8 cellular contexts compared by ENCODE assay signal in the genomic region with DNA sequence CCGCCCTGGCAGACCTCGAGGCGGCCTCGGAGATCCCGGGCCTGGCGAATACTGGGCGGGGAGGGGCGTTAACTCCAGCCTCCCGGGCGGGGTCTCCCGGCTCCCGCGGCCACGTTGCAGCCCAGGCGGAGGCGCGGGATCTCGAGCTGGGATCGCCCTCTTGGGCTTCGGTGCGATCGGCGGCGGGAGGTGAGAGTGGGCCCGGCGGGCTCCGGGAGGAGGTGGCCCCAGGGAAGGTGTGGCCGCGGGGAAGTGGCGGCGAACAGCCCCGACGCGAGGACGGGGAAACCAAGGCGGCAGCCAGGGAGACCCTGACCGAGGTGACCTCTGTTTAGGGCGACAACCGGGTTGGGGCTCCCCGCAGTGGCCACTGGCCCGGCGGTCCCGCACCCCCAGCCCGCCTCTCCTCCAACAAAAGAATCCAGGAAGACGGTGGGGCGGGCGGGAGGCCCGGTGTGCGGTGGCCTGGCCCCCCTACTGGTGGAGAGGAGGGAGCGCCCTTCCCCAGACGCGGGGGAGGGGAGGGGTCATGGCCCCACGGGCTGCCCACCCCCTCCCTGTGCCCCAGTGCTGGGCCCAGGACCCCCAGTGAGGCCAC. TPM values are rescaled to one million over a fixed set of nuclear protein-coding genes. Genes with fewer than 3 reads are reported as not detected.
DNase-seq lines count a peak whose midpoint lies in the region; TF ChIP-seq lines count a peak whose summit lies in the region.

A gene with protein sequence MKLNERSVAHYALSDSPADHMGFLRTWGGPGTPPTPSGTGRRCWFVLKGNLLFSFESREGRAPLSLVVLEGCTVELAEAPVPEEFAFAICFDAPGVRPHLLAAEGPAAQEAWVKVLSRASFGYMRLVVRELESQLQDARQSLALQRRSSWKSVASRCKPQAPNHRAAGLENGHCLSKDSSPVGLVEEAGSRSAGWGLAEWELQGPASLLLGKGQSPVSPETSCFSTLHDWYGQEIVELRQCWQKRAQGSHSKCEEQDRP (plus strand): TSS at position 96 of the 598 bp plus-strand sequence. CDS start 3,046 bp downstream, outside the sequence.

- intact Hi-C loops in activated CD4-positive, alpha-beta memory T cell treated with anti-CD3 and anti-CD28 coated beads for 36 hours (cut with micrococcal nuclease), result loop anchor here (5.0 kb wide), 4 partner anchors 42 to 292 kb away; a partner anchor contains a TSS

- H3K27ac Mint-ChIP-seq in activated CD4-positive, alpha-beta memory T cell treated with anti-CD3 and anti-CD28 coated beads for 36 hours, result peak within 1 kb of the TSS; percentile 28
- H3K27ac Mint-ChIP-seq in endodermal cell, result peak within 1 kb of the TSS; percentile 52

- H3K4me3 ChIP-seq in endodermal cell (ENCODE audit: low read length) (no peak within 1 kb of the TSS), muscle layer of duodenum (ENCODE audit: low read depth in 1 of 2, low read length in 2 of 2) (peak within 1 kb of the TSS; percentile 48 to 71), thymus (ENCODE audit: low read length) (peak within 1 kb of the TSS; percentile 65)

- whole genome bisulfite sequencing in endodermal cell (ENCODE audit: insufficient coverage in 1 of 2, insufficient read length in 1 of 2), 2 experiments, result 29 to 35% methylated on average over 25 to 53 of the region's 53 CpGs
- 2% methylated on average over 53 of the region's 53 CpGs for WGBS in thymus

- H3K4me1 ChIP-seq in endodermal cell (ENCODE audit: control insufficient read depth, insufficient read depth, low read length), result no peaks in the 10 kb centered on the region
- H3K4me1 ChIP-seq in muscle layer of duodenum (ENCODE audit: control insufficient read depth in 1 of 2, insufficient read depth in 2 of 2, low read length in 2 of 2), result peaks cover 18 to 38% of the 10 kb centered on the region in 2 donors
- H3K4me1 ChIP-seq in thymus (ENCODE audit: control insufficient read depth, insufficient read depth, low read length), result peaks cover 28% of the 10 kb centered on the region

- CTCF ChIA-PET in activated CD4-positive, alpha-beta memory T cell treated with anti-CD3 and anti-CD28 coated beads for 36 hours (lab: Charles Lee), result no interaction called here

- no peaks in the 10 kb centered on the region for H3K36me3 ChIP-seq in endodermal cell (ENCODE audit: control insufficient read depth, insufficient read depth, low read length)
- H3K36me3 ChIP-seq in muscle layer of duodenum (ENCODE audit: control insufficient read depth in 1 of 2, insufficient read depth in 2 of 2, low read length in 2 of 2), result peaks cover 0 to 22% of the 10 kb centered on the region in 2 donors
- H3K36me3 ChIP-seq in thymus (ENCODE audit: control insufficient read depth, insufficient read depth), result no peaks in the 10 kb centered on the region

- TF ChIP-seq CTCF in GM13977 (IDR thresholded peaks at IDR 0.05; ENCODE audit: extremely low read depth, insufficient read depth, missing control alignments) (peak; percentile 58), endodermal cell (conservative IDR thresholded peaks at IDR 0.05) (peak; percentile 73)

- in situ Hi-C loops in GM13977 (cut with MboI; ENCODE audit: low pct_unique_long_range_greater_than_20kb, low sequenced_read_pairs, unreplicated experiment), result loop anchor here (10.0 kb wide), 1 partner anchor 89 kb away; no protein-coding TSS in a partner anchor

- H3K27me3 ChIP-seq in endodermal cell (ENCODE audit: control insufficient read depth, insufficient read depth, low read length, poor library complexity, severe bottlenecking) (no peaks in the 10 kb centered on the region), muscle layer of duodenum (ENCODE audit: low read depth, low read length) (no peaks in the 10 kb centered on the region), thymus (ENCODE audit: control insufficient read depth, insufficient read depth) (no peaks in the 10 kb centered on the region)

- no peaks in the 10 kb centered on the region for H3K36me3 Mint-ChIP-seq in activated CD4-positive, alpha-beta memory T cell treated with anti-CD3 and anti-CD28 coated beads for 36 hours
- H3K36me3 Mint-ChIP-seq in endodermal cell (ENCODE audit: low read depth), result peaks cover 3% of the 10 kb centered on the region

- H3K9ac ChIP-seq in endodermal cell (ENCODE audit: extremely low read depth, low read length, poor library complexity, severe bottlenecking), result peak within 1 kb of the TSS; percentile 25

- H3K9me3 Mint-ChIP-seq in activated CD4-positive, alpha-beta memory T cell treated with anti-CD3 and anti-CD28 coated beads for 36 hours, result no peaks in the 10 kb centered on the region
- no peaks in the 10 kb centered on the region for H3K9me3 Mint-ChIP-seq in endodermal cell

- peak within 1 kb of the TSS; percentile 59 for H3K4me3 Mint-ChIP-seq in activated CD4-positive, alpha-beta memory T cell treated with anti-CD3 and anti-CD28 coated beads for 36 hours
- H3K4me3 Mint-ChIP-seq in endodermal cell, result peak within 1 kb of the TSS; percentile 48

- peaks cover 32% of the 10 kb centered on the region for H3K4me1 Mint-ChIP-seq in activated CD4-positive, alpha-beta memory T cell treated with anti-CD3 and anti-CD28 coated beads for 36 hours (ENCODE audit: low read depth)
- peaks cover 12% of the 10 kb centered on the region for H3K4me1 Mint-ChIP-seq in endodermal cell

- H3K27ac ChIP-seq in endodermal cell (ENCODE audit: low read depth, low read length) (no peak within 1 kb of the TSS), muscle layer of duodenum (ENCODE audit: low read length) (peak within 1 kb of the TSS; percentile 74), thymus (ENCODE audit: low read depth) (peak within 1 kb of the TSS; percentile 73)

- no peaks in the 10 kb centered on the region for H3K27me3 Mint-ChIP-seq in activated CD4-positive, alpha-beta memory T cell treated with anti-CD3 and anti-CD28 coated beads for 36 hours
- peaks cover 9% of the 10 kb centered on the region for H3K27me3 Mint-ChIP-seq in endodermal cell (ENCODE audit: insufficient read depth)

- DNase-seq in GM13977 (ENCODE audit: low spot score) (peak; percentile 58), endodermal cell (peak; percentile 68), NCI-H524 treated with DMSO at 0.1 percent for 48 hours (lab: John Stamatoyannopoulos, UW) (no peak), NCI-H526 (lab: John Stamatoyannopoulos, UW) (no peak), NCI-H128 (lab: John Stamatoyannopoulos, UW; ENCODE audit: unreplicated experiment) (no peak)
- DNase-seq in activated CD4-positive, alpha-beta memory T cell treated with anti-CD3 and anti-CD28 coated beads for 36 hours, result peak; percentile 70

- H3K9me3 ChIP-seq in endodermal cell (ENCODE audit: control insufficient read depth, low read length) (no peaks in the 10 kb centered on the region), muscle layer of duodenum (ENCODE audit: control insufficient read depth in 1 of 2, low read length in 2 of 2) (no peaks in the 10 kb centered on the region), thymus (ENCODE audit: control insufficient read depth) (no peaks in the 10 kb centered on the region)

- POLR2A ChIA-PET in activated CD4-positive, alpha-beta memory T cell treated with anti-CD3 and anti-CD28 coated beads for 36 hours (lab: Charles Lee), result interaction anchor here (0.6 to 1.6 kb wide), 2 partner anchors 16 kb away, joined by 3 to 9 read pairs; a partner anchor contains a TSS

RNA-seq across cellular contexts. Expression of the gene that starts here (rescaled TPM):
- total RNA-seq in activated CD4-positive, alpha-beta memory T cell treated with anti-CD3 and anti-CD28 coated beads for 36 hours, result 1 to 10 TPM; 2.7 to 2.8 TPM
- 1 to 10 TPM; 8.1 to 9.0 TPM for total RNA-seq in endodermal cell
- 2.6 TPM for polyA plus RNA-seq in endodermal cell (2013, experiment 1 of 2)
- polyA plus RNA-seq in endodermal cell (2013, experiment 2 of 2), result 2.5 TPM
- polyA plus RNA-seq in thymus, result 5.2 TPM

Comparison
In these comparisons a context has a peak if more than half of its experiments do, and no peak if none do; other contexts are left out.
1. DNase-seq: peak in GM13977 (single experiment), activated CD4-positive, alpha-beta memory T cell treated with anti-CD3 and anti-CD28 coated beads for 36 hours (single experiment) and endodermal cell (single experiment); none in NCI-H524 treated with DMSO at 0.1 percent for 48 hours (single experiment), NCI-H526 (0 of 2) and NCI-H128 (single experiment).